ENCODE assay signal across 1 cellular context in genomic region chr2:65396348-65397026, GRCh38.
A peak's percentile ranks its signal among the peaks of the same experiment; 100 is the strongest.
TF ChIP-seq lines count a peak whose summit lies in the region.

No MANE protein-coding gene starts in this region.

TF ChIP-seq in HepG2, 621 proteins besides CTCF, POLR2A, EP300 and RAD21 (continued from another document and continues in another):
- TF ChIP-seq THAP9 (CRISPR knock-in tag; IDR thresholded peaks at IDR 0.05; ENCODE audit: borderline replicate concordance) (no peak), SRSF9 (IDR thresholded peaks at IDR 0.05; ENCODE audit: borderline replicate concordance, insufficient read depth, low read depth, low read length, poor library complexity, severe bottlenecking) (no peak), NONO (IDR thresholded peaks at IDR 0.05) (no peak), NONO (CRISPR knock-in tag; conservative IDR thresholded peaks at IDR 0.05) (peak; percentile 50; the same call in 1 of the 2 replicates), KLF15 (CRISPR knock-in tag; IDR thresholded peaks at IDR 0.05; ENCODE audit: borderline replicate concordance) (no peak), ZHX2 (IDR thresholded peaks at IDR 0.05; ENCODE audit: low read depth) (0 out of 2 replicates have a peak, but pooled peaks have one; percentile 53), ZHX2 (CRISPR knock-in tag; IDR thresholded peaks at IDR 0.05; ENCODE audit: borderline replicate concordance) (no peak), TGIF2 (CRISPR knock-in tag; IDR thresholded peaks at IDR 0.05) (no peak), JARID2 (CRISPR knock-in tag; IDR thresholded peaks at IDR 0.05; ENCODE audit: insufficient replicate concordance) (no peak), ZEB1 (IDR thresholded peaks at IDR 0.05; ENCODE audit: insufficient replicate concordance, low read depth) (peak; percentile 72), ZBTB49 (CRISPR knock-in tag; IDR thresholded peaks at IDR 0.05; ENCODE audit: borderline replicate concordance) (no peak), CREM (IDR thresholded peaks at IDR 0.05) (peak; percentile 74), CREM (CRISPR knock-in tag; IDR thresholded peaks at IDR 0.05) (no peak), ZNF138 (CRISPR knock-in tag; IDR thresholded peaks at IDR 0.05; ENCODE audit: low read depth) (no peak), ETV6 (CRISPR knock-in tag; conservative IDR thresholded peaks at IDR 0.05) (no peak), ZNF644 (CRISPR knock-in tag; IDR thresholded peaks at IDR 0.05; ENCODE audit: low read depth) (peak; percentile 27; the same call in 1 of the 2 replicates), ZNF709 (CRISPR knock-in tag; IDR thresholded peaks at IDR 0.05) (peak; percentile 90), ZNF263 (CRISPR knock-in tag; IDR thresholded peaks at IDR 0.05) (no peak; the same call in 1 of the 2 replicates), GMEB2 (CRISPR knock-in tag; IDR thresholded peaks at IDR 0.05; ENCODE audit: low read depth) (no peak; the same call in 1 of the 2 replicates), NR3C1 (CRISPR knock-in tag; IDR thresholded peaks at IDR 0.05) (no peak), ETV5 (CRISPR knock-in tag; IDR thresholded peaks at IDR 0.05; ENCODE audit: borderline replicate concordance) (peak; percentile 49; the same call in 1 of the 2 replicates), HOXD1 (CRISPR knock-in tag; IDR thresholded peaks at IDR 0.05) (no peak), GPBP1L1 (CRISPR knock-in tag; IDR thresholded peaks at IDR 0.05) (no peak), HMG20A (CRISPR knock-in tag; IDR thresholded peaks at IDR 0.05; ENCODE audit: borderline replicate concordance) (peak; percentile 89; the same call in 1 of the 2 replicates), ZNF20 (CRISPR knock-in tag; IDR thresholded peaks at IDR 0.05) (no peak), SIX4 (CRISPR knock-in tag; IDR thresholded peaks at IDR 0.05) (no peak), PRMT3 (CRISPR knock-in tag; IDR thresholded peaks at IDR 0.05; ENCODE audit: borderline replicate concordance, low read depth) (no peak), ZNF44 (CRISPR knock-in tag; IDR thresholded peaks at IDR 0.05) (peak; percentile 93), TIGD3 (CRISPR knock-in tag; IDR thresholded peaks at IDR 0.05; ENCODE audit: borderline replicate concordance) (no peak), MED8 (CRISPR knock-in tag; IDR thresholded peaks at IDR 0.05; ENCODE audit: insufficient replicate concordance) (no peak), FOXK2 (IDR thresholded peaks at IDR 0.05) (no peak), ZNF616 (CRISPR knock-in tag; IDR thresholded peaks at IDR 0.05; ENCODE audit: low read depth) (no peak), ZNF740 (CRISPR knock-in tag; IDR thresholded peaks at IDR 0.05) (no peak), NCOA1 (CRISPR knock-in tag; IDR thresholded peaks at IDR 0.05) (no peak), ASH2L (IDR thresholded peaks at IDR 0.05; ENCODE audit: insufficient read length, low read depth, low read length) (peak; percentile 79), GATAD1 (CRISPR knock-in tag; IDR thresholded peaks at IDR 0.05) (peak; percentile 65; the same call in 1 of the 2 replicates), SATB2 (CRISPR knock-in tag; IDR thresholded peaks at IDR 0.05) (no peak), DNMT1 (CRISPR knock-in tag; IDR thresholded peaks at IDR 0.05) (no peak), KDM6A (CRISPR knock-in tag; IDR thresholded peaks at IDR 0.05; ENCODE audit: low read depth) (peak; percentile 88), NAIF1 (CRISPR knock-in tag; IDR thresholded peaks at IDR 0.05; ENCODE audit: borderline replicate concordance) (no peak), PPARG (CRISPR knock-in tag; conservative IDR thresholded peaks at IDR 0.05) (peak; percentile 99)
- TF ChIP-seq, protein P1, sequence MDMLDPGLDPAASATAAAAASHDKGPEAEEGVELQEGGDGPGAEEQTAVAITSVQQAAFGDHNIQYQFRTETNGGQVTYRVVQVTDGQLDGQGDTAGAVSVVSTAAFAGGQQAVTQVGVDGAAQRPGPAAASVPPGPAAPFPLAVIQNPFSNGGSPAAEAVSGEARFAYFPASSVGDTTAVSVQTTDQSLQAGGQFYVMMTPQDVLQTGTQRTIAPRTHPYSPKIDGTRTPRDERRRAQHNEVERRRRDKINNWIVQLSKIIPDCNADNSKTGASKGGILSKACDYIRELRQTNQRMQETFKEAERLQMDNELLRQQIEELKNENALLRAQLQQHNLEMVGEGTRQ (IDR thresholded peaks at IDR 0.05; ENCODE audit: low read depth, low read length): no peak
- TF ChIP-seq, protein P1 (CRISPR knock-in tag; IDR thresholded peaks at IDR 0.05; ENCODE audit: borderline replicate concordance): no peak
- TF ChIP-seq, protein P2, sequence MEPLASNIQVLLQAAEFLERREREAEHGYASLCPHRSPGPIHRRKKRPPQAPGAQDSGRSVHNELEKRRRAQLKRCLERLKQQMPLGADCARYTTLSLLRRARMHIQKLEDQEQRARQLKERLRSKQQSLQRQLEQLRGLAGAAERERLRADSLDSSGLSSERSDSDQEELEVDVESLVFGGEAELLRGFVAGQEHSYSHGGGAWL (CRISPR knock-in tag; IDR thresholded peaks at IDR 0.05): no peak
- TF ChIP-seq, protein P3, sequence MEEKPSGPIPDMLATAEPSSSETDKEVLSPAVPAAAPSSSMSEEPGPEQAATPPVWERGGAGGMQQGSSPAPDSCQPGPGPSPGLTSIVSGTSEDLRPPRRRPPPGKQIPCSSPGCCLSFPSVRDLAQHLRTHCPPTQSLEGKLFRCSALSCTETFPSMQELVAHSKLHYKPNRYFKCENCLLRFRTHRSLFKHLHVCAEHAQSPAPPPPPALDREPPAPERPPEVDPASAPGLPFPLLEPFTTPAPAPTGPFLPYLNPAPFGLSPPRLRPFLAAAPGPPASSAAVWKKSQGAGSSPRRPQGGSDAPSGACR (CRISPR knock-in tag; IDR thresholded peaks at IDR 0.05): no peak
